In genomic region chr4:36249605-36250004, GRCh38 we compare ENCODE assay signal across 21 cellular contexts. TPM values are rescaled to one million over a fixed set of nuclear protein-coding genes. Genes with fewer than 3 reads are reported as not detected.
DNase-seq lines count a peak whose midpoint lies in the region; ATAC-seq, FAIRE-seq and TF ChIP-seq lines count a peak whose summit lies in the region.
"Had no signal": no experiment of that assay in that cellular context is flagged by ENCODE, and none has a peak within 500 bp of the region (broad histone marks: within the 10 kb centered on the region; RNA-seq: fewer than 3 reads in every experiment).

No MANE protein-coding gene starts in this region.

- WGBS in GM12878 (ENCODE audit: insufficient coverage, insufficient replicate concordance, low lambda C conversion rate, missing lambda C conversion rate) = 3% methylated on average over 1 of the region's 1 CpG

- H3K27ac ChIP-seq in GM12878 (ENCODE audit: control insufficient read depth, insufficient read depth) = no peak overlapping the region

- intact Hi-C loops in GM12878 (cut with micrococcal nuclease; ENCODE audit: unreplicated experiment) = no loop called here

- TF ChIP-seq POLR2A in GM12892 (IDR thresholded peaks at IDR 0.05; ENCODE audit: low read depth, low read length) (no peak), GM12878 (IDR thresholded peaks at IDR 0.05; ENCODE audit: low read depth, low read length) (no peak)

- H3K9ac ChIP-seq in GM12878 (ENCODE audit: control insufficient read depth, insufficient read depth, low read length) = no peak overlapping the region

- no peaks in the 10 kb centered on the region for H4K20me1 ChIP-seq in GM12878 (ENCODE audit: control insufficient read depth, insufficient read depth)

- DNase-seq in GM12892 (ENCODE audit: insufficient read length) (no peak), GM12878 (ENCODE audit: low read depth, low spot score) (no peak)
- no peak for DNase-seq in activated T-cell treated with anti-CD3 and anti-CD28 coated beads, Interleukin-2, amount 50 U/mL, for 4 hours
- no peak for DNase-seq in activated effector memory CD4-positive, alpha-beta T cell treated with anti-CD3 and anti-CD28 coated beads, Interleukin-2, amount 50 U/mL, for 16 hours
- DNase-seq: 8988T; ACHN; C1 segment of cervical spinal cord; CD4-positive, alpha-beta T cell; DMS79; HCEC 1CT; HFFc6; Karpas-422 had no signal

- H3K4me3 ChIP-seq in GM12878 = no peak overlapping the region
- H3K4me3 ChIP-seq: K562 had no signal

- no peaks in the 10 kb centered on the region; the same call in 2 of the 3 replicates for H3K9me3 ChIP-seq in GM12878 (replicated peaks; ENCODE audit: control insufficient read depth, insufficient read depth, low read length)

- POLR2A ChIA-PET in GM12878 (lab: Charles Lee) = interaction anchor here (0.9 kb wide), 1 partner anchor 86 kb away, joined by 3 read pairs; no protein-coding TSS in a partner anchor

- TF ChIP-seq EP300 in GM12878 (IDR thresholded peaks at IDR 0.05; ENCODE audit: borderline replicate concordance in 1 of 2, control insufficient read depth in 1 of 2, low read depth in 2 of 2, low read length in 2 of 2) = no peak

- H3K79me2 ChIP-seq in GM12878 (ENCODE audit: control insufficient read depth, insufficient read depth, low read length) = peaks cover under 1% of the 10 kb centered on the region

- in situ Hi-C loops in GM12878 (cut with MboI) = no loop called here

- ATAC-seq in GM18858 (IDR thresholded peaks at IDR 0.05; ENCODE audit: unreplicated experiment) = peak; percentile 30
- peak; percentile 35 for ATAC-seq in HG02884 (IDR thresholded peaks at IDR 0.05; ENCODE audit: unreplicated experiment)
- ATAC-seq in GM12878 = peak; percentile 26; the same call in 2 of the 3 replicates
- ATAC-seq in activated T-cell treated with anti-CD3 and anti-CD28 coated beads, Interleukin-2, amount 50 U/mL, for 4 hours = no peak
- no peak for ATAC-seq in GM18498 (IDR thresholded peaks at IDR 0.05; ENCODE audit: unreplicated experiment)
- ATAC-seq: K562 had no signal

- H3K36me3 Mint-ChIP-seq in activated T-cell treated with anti-CD3 and anti-CD28 coated beads, Interleukin-2, amount 50 U/mL, for 4 hours (ENCODE audit: insufficient read depth) = no peaks in the 10 kb centered on the region

- no peak overlapping the region for H2AFZ ChIP-seq in GM12878 (ENCODE audit: control insufficient read depth, low read depth, low read length)

- no peaks in the 10 kb centered on the region for H3K27me3 ChIP-seq in GM12878 (replicated peaks in 1 of 2; ENCODE audit: control insufficient read depth in 2 of 2, insufficient read depth in 2 of 2, low read length in 1 of 2)

- SMC1A ChIA-PET in GM12878 (lab: Charles Lee; ENCODE audit: uncharacterized antibody, unreplicated experiment) = interaction anchor here (0.6 to 8.0 kb wide), 8 partner anchors 8 to 202 kb away, joined by 3 to 71 read pairs (median 3); no protein-coding TSS in a partner anchor

- TF ChIP-seq CTCF in GM12878 (IDR thresholded peaks at IDR 0.05 in 2 of 3, conservative IDR thresholded peaks at IDR 0.05 in 1 of 3; ENCODE audit: control insufficient read depth in 2 of 3, extremely low read depth in 1 of 3, insufficient read depth in 1 of 3, low read depth in 3 of 3, low read length in 3 of 3) = no peak

- FAIRE-seq in GM12892 (lab: Jason Lieb, UNC) (peak; percentile 53), GM12878 (lab: Jason Lieb, UNC) (peak; percentile 71)
- FAIRE-seq: GM12891, GM18507, K562 had no signal

- CTCF ChIA-PET in GM12878 (lab: Yijun Ruan, JAX) = interaction anchor here (0.5 to 6.0 kb wide), 3 partner anchors 9 to 1201 kb away, joined by 4 to 73 read pairs (median 4); no protein-coding TSS in a partner anchor

- no peak overlapping the region for H3K4me3 Mint-ChIP-seq in activated T-cell treated with anti-CD3 and anti-CD28 coated beads, Interleukin-2, amount 50 U/mL, for 4 hours
- H3K4me3 Mint-ChIP-seq: B cell; CD4-positive, alpha-beta T cell; HFFc6 had no signal

- TF ChIP-seq RAD21 in GM12878 (IDR thresholded peaks at IDR 0.05; ENCODE audit: insufficient read depth, low read depth, low read length) = no peak

- BruUV-seq in GM12878 (replicated peaks; lab: Mats Ljungman, UMichigan) = no TSS peak

- H3K27me3 Mint-ChIP-seq in activated T-cell treated with anti-CD3 and anti-CD28 coated beads, Interleukin-2, amount 50 U/mL, for 4 hours (ENCODE audit: low read depth) = no peaks in the 10 kb centered on the region
- H3K27me3 Mint-ChIP-seq: B cell; CD4-positive, alpha-beta T cell had no signal

- RAD21 ChIA-PET in GM12878 (lab: Charles Lee; ENCODE audit: unreplicated experiment) = interaction anchor here (1.1 to 1.4 kb wide), 3 partner anchors 36 to 150 kb away, joined by 3 to 4 read pairs (median 3); no protein-coding TSS in a partner anchor

- H3K4me1 Mint-ChIP-seq in activated T-cell treated with anti-CD3 and anti-CD28 coated beads, Interleukin-2, amount 50 U/mL, for 4 hours (ENCODE audit: low read depth) = peaks cover 41% of the 10 kb centered on the region

- H3K9me3 Mint-ChIP-seq in activated T-cell treated with anti-CD3 and anti-CD28 coated beads, Interleukin-2, amount 50 U/mL, for 4 hours = no peaks in the 10 kb centered on the region
- H3K9me3 Mint-ChIP-seq: CD4-positive, alpha-beta T cell had no signal

- no peak overlapping the region for H3K4me2 ChIP-seq in GM12878 (ENCODE audit: control insufficient read depth, insufficient read depth)

- no peaks in the 10 kb centered on the region; the same call in 1 of the 2 replicates for H3K4me1 ChIP-seq in GM12878 (ENCODE audit: control insufficient read depth, insufficient read depth, low read length)

- no peaks in the 10 kb centered on the region for H3K36me3 ChIP-seq in GM12878 (ENCODE audit: control insufficient read depth in 2 of 2, insufficient read depth in 2 of 2, low read length in 1 of 2)

TF ChIP-seq in GM12878, 131 proteins besides CTCF, POLR2A, EP300 and RAD21:
- TF ChIP-seq CREM (IDR thresholded peaks at IDR 0.05; ENCODE audit: low read depth) (no peak), NFIC (IDR thresholded peaks at IDR 0.05; ENCODE audit: low read depth, low read length) (0 out of 2 replicates have a peak, but pooled peaks have one; percentile 22), JUNB (IDR thresholded peaks at IDR 0.05) (peak; percentile 75), NBN (IDR thresholded peaks at IDR 0.05) (no peak)

RNA-seq across cellular contexts. Expression of gene ARAP2, which starts 5.3 kb away (rescaled TPM):
- polyA plus RNA-seq in GM12892 (2012; ENCODE audit: missing spikeins) = 12.5 TPM
- total RNA-seq in GM12878 (2013; cell fraction: nucleolus; rRNA removed) = 244 and 250 TPM in 2 replicates
- total RNA-seq in GM12878 (2014; rRNA removed) = 32.9 and 40.7 TPM in 2 replicates
- 36.1 and 36.7 TPM in 2 replicates for total RNA-seq in GM12878 (2014; rRNA removed; fragmentation: Illumina TruSeq; extraction: Trizol)
- total RNA-seq in GM12878 (2021) = 28.3 and 32.0 TPM in 2 replicates
- 5.7 TPM for polyA plus RNA-seq in GM12878 (2011; ENCODE audit: low read depth)
- polyA plus RNA-seq in GM12878 (2011; rRNA removed) = 12.1 and 19.1 TPM in 2 replicates
- 3.0 and 4.1 TPM in 2 replicates for polyA plus RNA-seq in GM12878 (2011; cell fraction: cytosol; rRNA removed)
- 14.8 and 17.4 TPM in 2 replicates for polyA plus RNA-seq in GM12878 (2011; cell fraction: nucleus; rRNA removed)
- polyA plus RNA-seq in GM12878 (2012) = 9.5 and 11.7 TPM in 2 replicates
- polyA plus RNA-seq in GM12878 (2014; fragmentation: Illumina TruSeq; extraction: Trizol) = 18.2 and 24.6 TPM in 2 replicates
- polyA plus RNA-seq in GM12878 (2014; fragmentation: Nextera tagmentation; extraction: Ambion mirVana) = 1 to 10 TPM; 5.4 to 5.7 TPM
- 9.4 and 11.5 TPM in 2 replicates for polyA plus RNA-seq in GM12878 (2014; rRNA removed)
- 10 to 100 TPM in 1 of 2 experiments, 1 to 10 TPM in 1; 8.0 to 12.3 TPM for polyA plus RNA-seq in GM12878 (2016; fragmentation: Nextera tagmentation; extraction: Ambion mirVana)
- polyA minus RNA-seq in GM12878 (2011; rRNA and poly(A)+ RNA removed) = 28.9 and 52.4 TPM in 2 replicates
- 5.1 and 12.1 TPM in 2 replicates for polyA minus RNA-seq in GM12878 (2011; cell fraction: cytosol; rRNA and poly(A)+ RNA removed)
- polyA minus RNA-seq in GM12878 (2011; cell fraction: nucleus; rRNA and poly(A)+ RNA removed) = 57.2 and 74.5 TPM in 2 replicates
- 10 to 100 TPM; 20.7 to 33.2 (median 26.8) TPM for total RNA-seq in activated T-cell treated with anti-CD3 and anti-CD28 coated beads, Interleukin-2, amount 50 U/mL, for 4 hours
- total RNA-seq: G401, HFFc6 had no signal

RNA-seq across cellular contexts. Expression of gene DTHD1, which starts 31.8 kb away (rescaled TPM):
- 0.98 TPM for polyA plus RNA-seq in GM12892 (2012; ENCODE audit: missing spikeins)
- total RNA-seq in GM12878 (2013; cell fraction: nucleolus; rRNA removed) = 0.24 and 0.31 TPM in 2 replicates
- total RNA-seq in GM12878 (2014; rRNA removed) (1.3 TPM in 2 replicates), GM12878 (2014; rRNA removed; fragmentation: Illumina TruSeq; extraction: Trizol) (1.7 and 1.8 TPM in 2 replicates), GM12878 (2021) (2.0 and 2.1 TPM in 2 replicates)
- polyA plus RNA-seq in GM12878 (2011; ENCODE audit: low read depth) = 0.28 TPM
- polyA plus RNA-seq in GM12878 (2011; rRNA removed) (0.05 and 0.19 TPM in 2 replicates), GM12878 (2014; fragmentation: Illumina TruSeq; extraction: Trizol) (2.8 and 4.6 TPM in 2 replicates), GM12878 (2014; fragmentation: Nextera tagmentation; extraction: Ambion mirVana) (1 to 10 TPM; 1.2 to 1.5 TPM), GM12878 (2014; rRNA removed) (1.1 and 2.2 TPM in 2 replicates), GM12878 (2016; fragmentation: Nextera tagmentation; extraction: Ambion mirVana) (1 to 10 TPM; 1.1 to 1.3 TPM)
- polyA plus RNA-seq in GM12878 (2011; cell fraction: cytosol; rRNA removed) = 0.03 TPM in 2 replicates
- polyA plus RNA-seq in GM12878 (2011; cell fraction: nucleus; rRNA removed) = 0.06 and 0.10 TPM in 2 replicates
- polyA plus RNA-seq in GM12878 (2012) = 0.38 and 0.98 TPM in 2 replicates
- polyA minus RNA-seq in GM12878 (2011; rRNA and poly(A)+ RNA removed) = not detected in 2 replicates
- not detected in 2 replicates for polyA minus RNA-seq in GM12878 (2011; cell fraction: cytosol; rRNA and poly(A)+ RNA removed)
- polyA minus RNA-seq in GM12878 (2011; cell fraction: nucleus; rRNA and poly(A)+ RNA removed) = 0.19 TPM in 1 of 2 replicates, not detected in the other
- total RNA-seq in activated T-cell treated with anti-CD3 and anti-CD28 coated beads, Interleukin-2, amount 50 U/mL, for 4 hours = under 1 TPM; 0.15 to 0.71 (median 0.19) TPM
- total RNA-seq: B cell, G401, H4, HFFc6, K562 had no signal
- polyA plus RNA-seq: K562 had no signal

Comparison
In these comparisons a context has a peak if more than half of its experiments do, and no peak if none do; other contexts are left out.
1. ATAC-seq: peak in GM18858 (single experiment), HG02884 (single experiment) and GM12878 (single experiment); none in activated T-cell treated with anti-CD3 and anti-CD28 coated beads, Interleukin-2, amount 50 U/mL, for 4 hours (0 of 2) and GM18498 (single experiment).